18 cellular contexts compared by ENCODE assay signal in genomic region chr13:30481241-30481760, GRCh38. TPM values are rescaled to one million over a fixed set of nuclear protein-coding genes. Genes with fewer than 3 reads are reported as not detected.
DNase-seq lines count a peak whose midpoint lies in the region; ATAC-seq and TF ChIP-seq lines count a peak whose summit lies in the region.
"Had no signal": no experiment of that assay in that cellular context is flagged by ENCODE, and none has a peak within 500 bp of the region (broad histone marks: within the 10 kb centered on the region; RNA-seq: fewer than 3 reads in every experiment).

No MANE protein-coding gene starts in this region.

- no peak overlapping the region for H3K9ac ChIP-seq in mammary epithelial cell (ENCODE audit: insufficient read depth, low read length)
- H3K9ac ChIP-seq in trophoblast cell (ENCODE audit: low read length), result no peak overlapping the region

- no TSS peak for BruUV-seq in mammary epithelial cell (replicated peaks; lab: Mats Ljungman, UMichigan)

- H3K9me2 ChIP-seq in GM23338 (ENCODE audit: insufficient read depth), result no peaks in the 10 kb centered on the region

- H3K4me1 ChIP-seq in GM23338 (ENCODE audit: insufficient read depth) (peaks cover 38% of the 10 kb centered on the region), mammary epithelial cell (ENCODE audit: insufficient read depth, low read length) (peaks cover 15% of the 10 kb centered on the region), trophoblast cell (ENCODE audit: control insufficient read depth in 1 of 2, insufficient read depth in 2 of 2, low read length in 2 of 2) (peaks cover 11 to 16% of the 10 kb centered on the region in 2 experiments)

- H3K4me1 Mint-ChIP-seq in GM23338, result peaks cover 29% of the 10 kb centered on the region
- no peaks in the 10 kb centered on the region for H3K4me1 Mint-ChIP-seq in activated T-cell treated with anti-CD3 and anti-CD28 coated beads, Interleukin-2, amount 50 U/mL, for 24 hours (ENCODE audit: low read depth)
- H3K4me1 Mint-ChIP-seq: CD4-positive, alpha-beta memory T cell had no signal

- no peaks in the 10 kb centered on the region for H3K36me3 ChIP-seq in GM23338 (ENCODE audit: insufficient read depth)
- no peaks in the 10 kb centered on the region for H3K36me3 ChIP-seq in mammary epithelial cell (ENCODE audit: insufficient read depth, low read length)
- no peaks in the 10 kb centered on the region for H3K36me3 ChIP-seq in trophoblast cell (ENCODE audit: control insufficient read depth in 1 of 2, insufficient read depth in 2 of 2, low read length in 2 of 2)

- no peak overlapping the region for H2BK12ac ChIP-seq in trophoblast cell (ENCODE audit: low read length)

- no peaks in the 10 kb centered on the region for H3K9me3 Mint-ChIP-seq in GM23338
- H3K9me3 Mint-ChIP-seq in activated T-cell treated with anti-CD3 and anti-CD28 coated beads, Interleukin-2, amount 50 U/mL, for 24 hours, result no peaks in the 10 kb centered on the region
- H3K9me3 Mint-ChIP-seq: CD4-positive, alpha-beta memory T cell; H9 had no signal

- no peak overlapping the region for H3K14ac ChIP-seq in trophoblast cell (ENCODE audit: low read length)

- H2BK120ac ChIP-seq in trophoblast cell (ENCODE audit: insufficient read depth, low read length, poor library complexity), result no peak overlapping the region

- H3K4me3 Mint-ChIP-seq in GM23338, result no peak overlapping the region
- H3K4me3 Mint-ChIP-seq in activated T-cell treated with anti-CD3 and anti-CD28 coated beads, Interleukin-2, amount 50 U/mL, for 24 hours, result no peak overlapping the region
- H3K4me3 Mint-ChIP-seq: CD4-positive, alpha-beta memory T cell; H9 had no signal

- H3K4me3 ChIP-seq in GM23338 (no peak overlapping the region), mammary epithelial cell (replicated peaks in 1 of 3; ENCODE audit: insufficient read depth in 1 of 3, low read depth in 2 of 3, low read length in 3 of 3) (no peak overlapping the region), trophoblast cell (ENCODE audit: low read depth, low read length) (no peak overlapping the region)

- H3K9me3 ChIP-seq in mammary epithelial cell (replicated peaks; ENCODE audit: insufficient read depth, low read length) (no peaks in the 10 kb centered on the region), trophoblast cell (ENCODE audit: insufficient read depth, low read depth, low read length) (no peaks in the 10 kb centered on the region)

- no peaks in the 10 kb centered on the region for H3K36me3 Mint-ChIP-seq in GM23338 (ENCODE audit: low read depth)
- no peaks in the 10 kb centered on the region for H3K36me3 Mint-ChIP-seq in activated T-cell treated with anti-CD3 and anti-CD28 coated beads, Interleukin-2, amount 50 U/mL, for 24 hours (ENCODE audit: low read depth)
- H3K36me3 Mint-ChIP-seq: CD4-positive, alpha-beta memory T cell had no signal

- intact Hi-C loops in mammary epithelial cell (cut with micrococcal nuclease), result no loop called here

- H2AFZ ChIP-seq in GM23338 (peak overlapping the region; percentile 6; the same call in 1 of the 2 replicates), mammary epithelial cell (ENCODE audit: low read depth, low read length) (peak overlapping the region; percentile 59), trophoblast cell (ENCODE audit: insufficient read depth, low read length, poor library complexity) (no peak overlapping the region)

- peaks cover 11% of the 10 kb centered on the region for H3F3A ChIP-seq in GM23338 (replicated peaks; ENCODE audit: low read depth)

- H4K20me1 ChIP-seq in GM23338 (replicated peaks; ENCODE audit: insufficient read depth), result no peaks in the 10 kb centered on the region
- no peaks in the 10 kb centered on the region for H4K20me1 ChIP-seq in mammary epithelial cell (ENCODE audit: insufficient read depth, low read length)

- TF ChIP-seq CTCF in GM23338 (conservative IDR thresholded peaks at IDR 0.05; ENCODE audit: low read depth in 2 of 2), result no peak
- TF ChIP-seq CTCF in mammary epithelial cell (conservative IDR thresholded peaks at IDR 0.05 in 1 of 2, IDR thresholded peaks at IDR 0.05 in 1 of 2; ENCODE audit: extremely low read depth in 1 of 2, insufficient read depth in 1 of 2, low read depth in 1 of 2, low read length in 2 of 2), result no peak

- no peak overlapping the region for H3K23ac ChIP-seq in trophoblast cell (ENCODE audit: low read length)

- H3K27ac ChIP-seq in GM23338 (ENCODE audit: low read depth) (no peak overlapping the region), mammary epithelial cell (ENCODE audit: insufficient read depth, low read depth, low read length) (no peak overlapping the region), trophoblast cell (ENCODE audit: low read depth, low read length) (peak overlapping the region; percentile 13)
- H3K27ac ChIP-seq: C4-2B had no signal

- no peak overlapping the region for H2AK5ac ChIP-seq in trophoblast cell (ENCODE audit: low read length)

- H3K4ac ChIP-seq in trophoblast cell (ENCODE audit: low read depth, low read length), result no peak overlapping the region

- no peak overlapping the region for H4K8ac ChIP-seq in trophoblast cell (ENCODE audit: low read depth, low read length)

- H4K12ac ChIP-seq in trophoblast cell (ENCODE audit: low read depth, low read length), result no peak overlapping the region

- H3K27me3 ChIP-seq in GM23338 (ENCODE audit: insufficient read depth) (no peaks in the 10 kb centered on the region), mammary epithelial cell (ENCODE audit: insufficient read depth, low read length) (no peaks in the 10 kb centered on the region), trophoblast cell (ENCODE audit: insufficient read depth, low read length) (no peaks in the 10 kb centered on the region)

- DNase-seq in GM23338 (ENCODE audit: low spot score), result no peak
- DNase-seq in NCI-H226, result peak; percentile 45
- DNase-seq in mammary epithelial cell, result peak; percentile 25
- DNase-seq in trophoblast cell, result peak; percentile 36 to 81
- DNase-seq in NCI-H748 (lab: John Stamatoyannopoulos, UW; ENCODE audit: unreplicated experiment), result no peak
- DNase-seq in activated CD4-positive, CD25-positive, alpha-beta regulatory T cell treated with anti-CD3 and anti-CD28 coated beads, Interleukin-2, amount 50 U/mL, for 72 hours, result no peak
- DNase-seq in activated T-cell treated with anti-CD3 and anti-CD28 coated beads, Interleukin-2, amount 50 U/mL, for 24 hours, result no peak
- DNase-seq: ACHN; AML-193; CD4-positive, alpha-beta memory T cell; DMS153; DMS79; GF-D8; H9 had no signal

- no peak overlapping the region for H2BK5ac ChIP-seq in trophoblast cell (ENCODE audit: low read depth, low read length, poor library complexity)

- CTCF ChIA-PET in mammary epithelial cell (lab: Charles Lee; ENCODE audit: low non-redundant PET), result no interaction called here

- ATAC-seq in GM23338, result no peak

- WGBS in mammary epithelial cell (ENCODE audit: low coverage, missing lambda C conversion rate), result 15% methylated on average over 8 of the region's 8 CpGs
- WGBS in trophoblast cell (ENCODE audit: extremely low coverage, insufficient coverage, insufficient read length), result no CpG with 5 or more reads among the region's 8 CpGs

- no peak overlapping the region for H3K18ac ChIP-seq in trophoblast cell (ENCODE audit: low read length)

- H3K79me1 ChIP-seq in trophoblast cell (ENCODE audit: low read length), result peaks cover 3% of the 10 kb centered on the region

- peaks cover 11% of the 10 kb centered on the region for H3K27me3 Mint-ChIP-seq in GM23338 (ENCODE audit: insufficient read depth, low read depth, poor library complexity)
- no peaks in the 10 kb centered on the region for H3K27me3 Mint-ChIP-seq in activated T-cell treated with anti-CD3 and anti-CD28 coated beads, Interleukin-2, amount 50 U/mL, for 24 hours
- H3K27me3 Mint-ChIP-seq: CD4-positive, alpha-beta memory T cell had no signal

- H3K4me2 ChIP-seq in GM23338 (no peak overlapping the region), mammary epithelial cell (ENCODE audit: insufficient read depth, low read depth, low read length) (peak overlapping the region; percentile 58), trophoblast cell (ENCODE audit: low read length) (no peak overlapping the region)

- in situ Hi-C loops in mammary epithelial cell (cut with MboI; ENCODE audit: low sequenced_read_pairs in 2 of 2), result no loop called here

- no peak overlapping the region for H3K27ac Mint-ChIP-seq in GM23338
- no peak overlapping the region for H3K27ac Mint-ChIP-seq in activated T-cell treated with anti-CD3 and anti-CD28 coated beads, Interleukin-2, amount 50 U/mL, for 24 hours
- H3K27ac Mint-ChIP-seq: CD4-positive, alpha-beta memory T cell; H9 had no signal

- H3K79me2 ChIP-seq in GM23338 (replicated peaks; ENCODE audit: insufficient read depth), result no peaks in the 10 kb centered on the region
- no peaks in the 10 kb centered on the region for H3K79me2 ChIP-seq in mammary epithelial cell (ENCODE audit: insufficient read depth, low read length)
- no peaks in the 10 kb centered on the region for H3K79me2 ChIP-seq in trophoblast cell (ENCODE audit: control insufficient read depth, insufficient read depth, low read length, poor library complexity)

- dilution Hi-C loops in mammary epithelial cell (cut with HindIII; ENCODE audit: low sequenced_read_pairs), result no loop called here

- H4K91ac ChIP-seq in trophoblast cell (ENCODE audit: low read depth, low read length), result no peak overlapping the region

TF ChIP-seq in GM23338, 12 proteins besides CTCF, POLR2A, EP300 and RAD21 (continues in another document):
- TF ChIP-seq ZNF331 (CRISPR knock-in tag; IDR thresholded peaks at IDR 0.05; ENCODE audit: low read depth) (no peak), CREB1 (CRISPR knock-in tag; IDR thresholded peaks at IDR 0.05; ENCODE audit: low read depth) (no peak), STAT1 (IDR thresholded peaks at IDR 0.05; ENCODE audit: unreplicated experiment) (no peak), ZNF114 (CRISPR knock-in tag; IDR thresholded peaks at IDR 0.05) (no peak), POLR2AphosphoS5 (IDR thresholded peaks at IDR 0.05; ENCODE audit: low read depth) (no peak), EZH2phosphoT487 (IDR thresholded peaks at IDR 0.05; ENCODE audit: unreplicated experiment) (no peak), JUNB (IDR thresholded peaks at IDR 0.05; ENCODE audit: unreplicated experiment) (no peak), NANOG (IDR thresholded peaks at IDR 0.05; ENCODE audit: borderline replicate concordance) (no peak)

RNA-seq across cellular contexts. Expression of gene HMGB1, which starts 15.6 kb away (rescaled TPM):
- total RNA-seq in GM23338 (2014; rRNA removed; shearing (Covaris generic)), result 712 and 727 TPM in 2 replicates
- polyA plus RNA-seq in GM23338 (2016; fragmentation: Nextera tagmentation; extraction: Ambion mirVana) (2,890 and 2,970 TPM in 2 replicates), mammary epithelial cell (192 TPM)
- total RNA-seq in mammary epithelial cell, result 100 to 1,000 TPM in 1 of 2 donors, 10 to 100 TPM in 1; 78.0 to 273 TPM
- polyA minus RNA-seq in mammary epithelial cell, result 58.7 TPM
- 521 and 556 TPM in 2 replicates for polyA plus RNA-seq in trophoblast cell (2013)

RNA-seq across cellular contexts. Expression of gene UBE2L5, which starts 59.0 kb away (rescaled TPM):
- total RNA-seq in GM23338 (2014; rRNA removed; shearing (Covaris generic)), result not detected in 2 replicates
- polyA plus RNA-seq in GM23338 (2016; fragmentation: Nextera tagmentation; extraction: Ambion mirVana), result 0.21 TPM in 1 of 2 replicates, not detected in the other
- not detected for total RNA-seq in mammary epithelial cell
- not detected for polyA plus RNA-seq in mammary epithelial cell
- 0.67 TPM for polyA minus RNA-seq in mammary epithelial cell
- 0.05 TPM in 1 of 2 replicates, not detected in the other for polyA plus RNA-seq in trophoblast cell (2013)
- total RNA-seq: CD4-positive, alpha-beta memory T cell; Daoy; H1 had no signal
- polyA plus RNA-seq: BJ; CD4-positive, alpha-beta memory T cell; H1 had no signal

Comparison
In these comparisons a context has a peak if more than half of its experiments do, and no peak if none do; other contexts are left out.
1. DNase-seq: peak in NCI-H226 (single experiment), mammary epithelial cell (single experiment) and trophoblast cell (2 of 2); none in GM23338 (single experiment), NCI-H748 (single experiment), activated CD4-positive, CD25-positive, alpha-beta regulatory T cell treated with anti-CD3 and anti-CD28 coated beads, Interleukin-2, amount 50 U/mL, for 72 hours (single experiment) and activated T-cell treated with anti-CD3 and anti-CD28 coated beads, Interleukin-2, amount 50 U/mL, for 24 hours (single experiment).